Comparison of ENCODE assay signal across 9 cellular contexts in genomic region chr16:30525844-30526136, GRCh38. TPM values are rescaled to one million over a fixed set of nuclear protein-coding genes. Genes with fewer than 3 reads are reported as not detected.
DNase-seq lines count a peak whose midpoint lies in the region; ATAC-seq and TF ChIP-seq lines count a peak whose summit lies in the region.
"Had no signal": no experiment of that assay in that cellular context is flagged by ENCODE, and none has a peak within 500 bp of the region (broad histone marks: within the 10 kb centered on the region; RNA-seq: fewer than 3 reads in every experiment).

No MANE protein-coding gene starts in this region.

- no peaks in the 10 kb centered on the region for H3K27me3 Mint-ChIP-seq in activated CD4-positive, alpha-beta T cell treated with anti-CD3 and anti-CD28 coated beads for 36 hours

- H3K36me3 Mint-ChIP-seq in activated CD4-positive, alpha-beta T cell treated with anti-CD3 and anti-CD28 coated beads for 36 hours (ENCODE audit: low read depth) = peaks cover 17% of the 10 kb centered on the region

- 40 to 49% methylated on average over 4 of the region's 4 CpGs for WGBS in testis, 2 donors

- H3K4me1 ChIP-seq in adipocyte (ENCODE audit: control insufficient read depth, insufficient read depth, low read length) = peaks cover 27% of the 10 kb centered on the region
- H3K4me1 ChIP-seq in testis = peaks cover 16% of the 10 kb centered on the region

- TF ChIP-seq CTCF in testis (IDR thresholded peaks at IDR 0.05) = no peak

- no peak for TF ChIP-seq POLR2A in testis (IDR thresholded peaks at IDR 0.05)

- peaks cover 33% of the 10 kb centered on the region for H3K4me1 Mint-ChIP-seq in activated CD4-positive, alpha-beta T cell treated with anti-CD3 and anti-CD28 coated beads for 36 hours

- H3K27ac ChIP-seq in layer of hippocampus (ENCODE audit: low read depth, low read length) (peak overlapping the region; percentile 97), testis (peak overlapping the region; percentile 33 to 99)

- DNase-seq in activated CD4-positive, alpha-beta T cell treated with anti-CD3 and anti-CD28 coated beads for 36 hours = no peak
- DNase-seq in activated CD4-positive, alpha-beta T cell treated with anti-CD3 and anti-CD28 coated beads for 4 hours = no peak
- DNase-seq in adipocyte (ENCODE audit: low read depth) (no peak), testis (no peak), NCI-H1105 (lab: John Stamatoyannopoulos, UW) (no peak), NCI-H345 treated with DMSO at 0.1 percent for 48 hours (lab: John Stamatoyannopoulos, UW; ENCODE audit: unreplicated experiment) (no peak)

- CTCF ChIA-PET in activated CD4-positive, alpha-beta T cell treated with anti-CD3 and anti-CD28 coated beads for 36 hours (lab: Charles Lee) = interaction anchor here (0.8 to 1.0 kb wide), 2 partner anchors 96 to 407 kb away, joined by 3 to 5 read pairs; partner anchors contain the start of gene DCTPP1

- H3K9me3 Mint-ChIP-seq in activated CD4-positive, alpha-beta T cell treated with anti-CD3 and anti-CD28 coated beads for 36 hours (ENCODE audit: low read depth) = no peaks in the 10 kb centered on the region

- intact Hi-C loops in activated CD4-positive, alpha-beta T cell treated with anti-CD3 and anti-CD28 coated beads for 36 hours (cut with DNase I, micrococcal nuclease) = loop anchor here (1.0 to 5.0 kb wide), 9 partner anchors 9 to 155 kb away; partner anchors contain the start of genes DCTPP1 (in 1 of the 2), ITGAL (in 1 of the 2), PRR14 (in 1 of the 2) and TBC1D10B (in 1 of the 2)
- intact Hi-C loops in testis (cut with DNase I; ENCODE audit: low total_unique reads) = no loop called here

- H3K9ac ChIP-seq in adipocyte (ENCODE audit: low read length) = peak overlapping the region; percentile 86

- H3K4me3 ChIP-seq in adipocyte (ENCODE audit: low read length) = peak overlapping the region; percentile 84
- peak overlapping the region; percentile 89 to 96 for H3K4me3 ChIP-seq in testis

- H3K9me3 ChIP-seq in adipocyte (ENCODE audit: control insufficient read depth, low read length) (no peaks in the 10 kb centered on the region), testis (no peaks in the 10 kb centered on the region)

- peaks cover 7% of the 10 kb centered on the region for H3K36me3 ChIP-seq in adipocyte (ENCODE audit: control insufficient read depth, insufficient read depth, low read length, severe bottlenecking)
- H3K36me3 ChIP-seq in testis (ENCODE audit: low read depth, missing control alignments) = no peaks in the 10 kb centered on the region

- H3K4me3 Mint-ChIP-seq in activated CD4-positive, alpha-beta T cell treated with anti-CD3 and anti-CD28 coated beads for 36 hours = peak overlapping the region; percentile 73

- POLR2A ChIA-PET in activated CD4-positive, alpha-beta T cell treated with anti-CD3 and anti-CD28 coated beads for 36 hours (lab: Charles Lee) = interaction anchor here (1.2 kb wide), 1 partner anchor 35 kb away, joined by 3 read pairs; no protein-coding TSS in a partner anchor

- no peak for ATAC-seq in activated CD4-positive, alpha-beta T cell treated with anti-CD3 and anti-CD28 coated beads for 36 hours
- ATAC-seq in HG02970 (IDR thresholded peaks at IDR 0.05; ENCODE audit: low FRiP score, unreplicated experiment) = no peak

- H3K27me3 ChIP-seq in adipocyte (replicated peaks; ENCODE audit: control insufficient read depth, insufficient read depth, low read length) (no peaks in the 10 kb centered on the region), layer of hippocampus (ENCODE audit: control insufficient read depth, insufficient read depth, low read length) (no peaks in the 10 kb centered on the region), testis (no peaks in the 10 kb centered on the region)

- H3K27ac Mint-ChIP-seq in activated CD4-positive, alpha-beta T cell treated with anti-CD3 and anti-CD28 coated beads for 36 hours = no peak overlapping the region

RNA-seq across cellular contexts. Expression of gene ZNF768, which starts 0.6 kb away (rescaled TPM):
- 10 to 100 TPM in 1 of 2 experiments, 1 to 10 TPM in 1; 8.9 to 11.1 TPM for total RNA-seq in activated CD4-positive, alpha-beta T cell treated with anti-CD3 and anti-CD28 coated beads for 36 hours
- 10 to 100 TPM; 52.2 to 64.3 TPM for total RNA-seq in testis
- polyA plus RNA-seq in testis (ENCODE audit: insufficient read depth, low read depth, low replicate concordance) = 52.3 TPM

RNA-seq across cellular contexts. Expression of gene ZNF747, which starts 8.9 kb away (rescaled TPM):
- 1 to 10 TPM; 6.3 to 8.0 TPM for total RNA-seq in activated CD4-positive, alpha-beta T cell treated with anti-CD3 and anti-CD28 coated beads for 36 hours
- 10 to 100 TPM; 18.7 to 23.3 TPM for total RNA-seq in testis
- 13.1 TPM for polyA plus RNA-seq in testis (ENCODE audit: insufficient read depth, low read depth, low replicate concordance)

RNA-seq across cellular contexts. Expression of gene ZNF764, which starts 32.4 kb away (rescaled TPM):
- 10 to 100 TPM in 1 of 2 experiments, 1 to 10 TPM in 1; 8.0 to 11.2 TPM for total RNA-seq in activated CD4-positive, alpha-beta T cell treated with anti-CD3 and anti-CD28 coated beads for 36 hours
- total RNA-seq in testis = 10 to 100 TPM; 21.9 to 23.2 TPM
- 11.3 TPM for polyA plus RNA-seq in testis (ENCODE audit: insufficient read depth, low read depth, low replicate concordance)

RNA-seq across cellular contexts. Expression of gene ZNF688, which starts 45.7 kb away (rescaled TPM):
- total RNA-seq in activated CD4-positive, alpha-beta T cell treated with anti-CD3 and anti-CD28 coated beads for 36 hours = 1 to 10 TPM; 7.1 to 9.1 TPM
- total RNA-seq in testis = 10 to 100 TPM; 21.7 to 54.6 TPM
- 38.5 TPM for polyA plus RNA-seq in testis (ENCODE audit: insufficient read depth, low read depth, low replicate concordance)

RNA-seq across cellular contexts. Expression of gene ITGAL, which starts 53.2 kb away (rescaled TPM):
- total RNA-seq in activated CD4-positive, alpha-beta T cell treated with anti-CD3 and anti-CD28 coated beads for 36 hours = 100 to 1,000 TPM; 210 to 222 TPM
- 1 to 10 TPM; 2.8 to 5.0 TPM for total RNA-seq in testis
- polyA plus RNA-seq in testis (ENCODE audit: insufficient read depth, low read depth, low replicate concordance) = 6.7 TPM
- total RNA-seq: LHCN-M2 had no signal

Comparison
In these comparisons a context has a peak if more than half of its experiments do, and no peak if none do; other contexts are left out.
1. RNA of gene ZNF768, which starts 0.6 kb away (total RNA-seq): 52.2 to 64.3 TPM in testis; 8.9 to 11.1 TPM in activated CD4-positive, alpha-beta T cell treated with anti-CD3 and anti-CD28 coated beads for 36 hours; every median in the first group is over 4 times any median in the second.